12 cellular contexts compared by ENCODE assay signal in the genomic region with DNA sequence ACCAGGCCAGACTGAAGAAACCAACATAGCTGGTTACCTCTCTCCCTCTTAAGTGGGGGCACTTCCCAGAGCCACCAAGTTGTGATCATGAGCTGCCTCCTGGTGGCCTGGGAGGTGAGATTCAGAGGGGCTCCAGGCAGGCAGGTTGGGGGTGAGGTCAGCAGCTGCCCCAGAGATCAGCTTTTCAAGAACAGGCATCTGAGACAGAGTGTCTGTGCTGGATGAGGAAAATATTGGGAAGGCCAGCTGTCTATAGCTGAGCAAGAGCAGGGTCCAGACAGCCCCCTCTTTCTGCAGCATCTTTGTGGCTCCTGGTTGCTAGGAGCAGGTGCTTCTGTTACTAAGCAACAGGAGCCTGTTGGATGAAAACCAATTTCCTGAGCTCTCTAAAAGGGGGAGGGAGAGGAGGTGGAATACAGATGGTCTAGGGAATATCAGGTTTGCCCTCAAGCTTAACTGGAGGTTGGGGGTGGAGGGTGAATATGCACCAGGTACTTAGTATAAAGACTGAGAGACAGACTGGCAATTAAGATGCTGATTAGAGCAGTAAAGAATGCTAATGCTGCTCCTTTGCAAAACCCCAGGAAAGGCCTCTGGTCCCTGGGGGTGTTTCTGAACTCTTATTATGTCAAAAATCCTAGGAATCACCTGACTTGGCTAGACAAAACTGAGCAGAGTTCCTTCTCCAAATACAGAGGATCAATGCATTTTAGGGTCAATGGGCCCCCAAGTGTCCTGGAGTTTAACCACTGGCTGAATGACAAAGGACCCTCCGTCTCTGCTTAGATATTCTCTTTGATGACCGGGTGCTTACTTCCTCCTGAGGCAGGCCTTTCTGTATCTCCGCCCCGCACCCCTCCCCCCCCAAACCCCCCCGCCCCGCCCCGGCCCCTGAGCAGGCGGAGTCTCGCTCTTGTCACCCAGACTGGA.
DNase-seq lines count a peak whose midpoint lies in the region; ATAC-seq, FAIRE-seq and TF ChIP-seq lines count a peak whose summit lies in the region.
"Had no signal": no experiment of that assay in that cellular context is flagged by ENCODE, and none has a peak within 500 bp of the region (broad histone marks: within the 10 kb centered on the region; RNA-seq: fewer than 3 reads in every experiment).

No MANE protein-coding gene starts in this region.

- no peaks in the 10 kb centered on the region for H3K27me3 ChIP-seq in HAP-1 (ENCODE audit: low read depth)
- no peaks in the 10 kb centered on the region for H3K27me3 ChIP-seq in iPS DF 6.9 (ENCODE audit: control insufficient read depth, insufficient read depth, low read length)
- H3K27me3 ChIP-seq: left lung had no signal

- H3K9me3 ChIP-seq in HAP-1 (no peaks in the 10 kb centered on the region), iPS DF 6.9 (ENCODE audit: control insufficient read depth, insufficient read depth, low read length) (no peaks in the 10 kb centered on the region)
- H3K9me3 ChIP-seq: left lung had no signal

- no peak overlapping the region for H3K4me3 ChIP-seq in HAP-1
- H3K4me3 ChIP-seq in iPS DF 6.9 (ENCODE audit: low read length): no peak overlapping the region
- H3K4me3 ChIP-seq: left lung had no signal

- H3K4me1 ChIP-seq in HAP-1: peaks cover 4% of the 10 kb centered on the region
- peaks cover 4% of the 10 kb centered on the region for H3K4me1 ChIP-seq in iPS DF 6.9 (ENCODE audit: control insufficient read depth, insufficient read depth, low read length)
- H3K4me1 ChIP-seq: left lung had no signal

- DNase-seq in D341Med (ENCODE audit: low spot score) (peak; percentile 39), HAP-1 (ENCODE audit: low spot score in 2 of 2) (peak; percentile 67 to 76), NCI-H748 (lab: John Stamatoyannopoulos, UW; ENCODE audit: unreplicated experiment) (peak; percentile 92), iPS DF 6.9 (ENCODE audit: low read depth, low spot score) (peak; percentile 72), HPDE6-E6E7 (ENCODE audit: extremely low spot score) (no peak), H54 (ENCODE audit: insufficient read length, low spot score) (no peak)
- DNase-seq: activated CD4-positive, alpha-beta T cell treated with anti-CD3 and anti-CD28 coated beads for 4 hours; activated naive CD4-positive, alpha-beta T cell treated with Interleukin-2 at 50 U/mL for 16 hours; left lung; NCI-H1048 had no signal

- no peak overlapping the region for H3K27ac ChIP-seq in iPS DF 6.9 (ENCODE audit: low read length)
- H3K27ac ChIP-seq: left lung had no signal

- in situ Hi-C loops in HAP-1 (cut with MboI; ENCODE audit: low sequenced_read_pairs): loop anchor here (25.0 kb wide), 1 partner anchor 463 kb away; the partner anchor contains the start of gene XIST

- FAIRE-seq in H54 (lab: Jason Lieb, UNC): no peak

- no CpG with 5 or more reads among the region's 9 CpGs for WGBS in iPS DF 6.9 (ENCODE audit: insufficient coverage, insufficient read length)

- no peak for TF ChIP-seq POLR2A in H54 (IDR thresholded peaks at IDR 0.05; ENCODE audit: low read depth, low read length)

- ATAC-seq in GM19324 (IDR thresholded peaks at IDR 0.05; ENCODE audit: low FRiP score, unreplicated experiment) (no peak), GM18858 (IDR thresholded peaks at IDR 0.05; ENCODE audit: unreplicated experiment) (no peak)
- ATAC-seq: left lung had no signal

- H3K36me3 ChIP-seq in HAP-1 (replicated peaks) (no peaks in the 10 kb centered on the region), iPS DF 6.9 (ENCODE audit: control insufficient read depth, insufficient read depth, low read length) (no peaks in the 10 kb centered on the region)
- H3K36me3 ChIP-seq: left lung had no signal

Comparison
In these comparisons a context has a peak if more than half of its experiments do, and no peak if none do; other contexts are left out.
1. DNase-seq: peak in D341Med (single experiment), HAP-1 (2 of 2), NCI-H748 (single experiment) and iPS DF 6.9 (single experiment); none in HPDE6-E6E7 (single experiment) and H54 (single experiment).